19 cellular contexts compared by ENCODE assay signal in the genomic region with DNA sequence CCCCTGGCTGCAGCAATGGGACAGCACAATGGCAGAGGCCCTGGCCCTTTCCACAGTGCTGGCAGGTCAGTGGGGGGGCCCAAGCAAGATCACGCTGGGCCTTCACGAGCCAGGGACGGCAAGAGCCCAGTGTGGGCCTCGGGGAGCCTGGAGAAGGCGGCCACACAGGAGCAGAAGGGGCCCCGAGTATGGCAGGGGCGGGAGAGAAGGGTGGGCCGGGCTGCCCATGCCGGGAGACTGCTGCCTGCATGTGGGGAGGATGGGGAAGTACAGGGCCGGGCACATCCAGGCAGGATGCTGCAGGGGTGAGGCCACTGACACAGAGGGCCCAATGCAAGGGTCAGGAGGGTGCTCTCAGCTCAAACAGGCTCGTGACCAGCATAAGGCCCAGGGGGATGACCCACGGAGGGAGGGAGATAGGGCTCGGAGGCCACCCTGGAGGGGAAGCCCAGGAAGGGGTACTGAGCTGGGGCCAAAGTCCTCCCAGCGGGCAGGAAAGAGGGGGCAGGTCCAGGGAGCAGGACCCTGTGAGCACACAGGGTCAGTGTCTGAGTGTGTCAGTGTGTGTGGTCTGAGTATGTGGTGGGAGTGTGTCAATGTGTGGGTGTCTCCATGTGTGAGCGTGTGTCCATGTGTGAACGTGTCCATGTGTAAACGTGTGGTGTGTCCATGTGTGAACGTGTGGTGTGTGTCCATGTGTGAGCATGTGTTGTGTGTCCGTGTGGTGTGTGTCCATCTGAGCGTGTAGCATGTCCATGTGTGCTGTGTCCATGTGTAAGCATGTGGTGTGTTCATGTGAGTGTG. TPM values are rescaled to one million over a fixed set of nuclear protein-coding genes. Genes with fewer than 3 reads are reported as not detected.
DNase-seq lines count a peak whose midpoint lies in the region; ATAC-seq and TF ChIP-seq lines count a peak whose summit lies in the region.
"Had no signal": no experiment of that assay in that cellular context is flagged by ENCODE, and none has a peak within 500 bp of the region (broad histone marks: within the 10 kb centered on the region; RNA-seq: fewer than 3 reads in every experiment).

No MANE protein-coding gene starts in this region.

- H3K4ac ChIP-seq in neuronal stem cell (ENCODE audit: low read length) = no peak overlapping the region

- TF ChIP-seq CTCF in upper lobe of right lung (IDR thresholded peaks at IDR 0.05) = no peak

- no peak overlapping the region for H3K9ac ChIP-seq in neuronal stem cell (ENCODE audit: low read depth, low read length, poor library complexity)
- H3K9ac ChIP-seq: BLaER1 treated with 17β-estradiol and CSF1 and Interleukin-3, amounts not matched to agents 10 nM and 100 nM had no signal

- H2BK12ac ChIP-seq in neuronal stem cell (ENCODE audit: low read length) = no peak overlapping the region

- H3K36me3 ChIP-seq in neuronal stem cell (replicated peaks in 1 of 2; ENCODE audit: control insufficient read depth in 2 of 2, insufficient read depth in 2 of 2, low read length in 2 of 2) (peaks cover 26 to 38% of the 10 kb centered on the region in 2 donors), upper lobe of right lung (peaks cover 6% of the 10 kb centered on the region)

- DNase-seq in activated effector memory CD4-positive, alpha-beta T cell treated with anti-CD3 and anti-CD28 coated beads, Interleukin-2, amount 50 U/mL, for 16 hours = peak; percentile 50
- DNase-seq in activated effector memory CD4-positive, alpha-beta T cell treated with Interleukin-2 at 50 U/mL for 16 hours = no peak
- DNase-seq in left ventricle myocardium superior (peak; percentile 22), neuronal stem cell (ENCODE audit: low spot score) (no peak), upper lobe of right lung (peak; percentile 68), HuH-7.5 (ENCODE audit: low spot score) (no peak), kidney tubule cell (ENCODE audit: low spot score) (no peak)
- no peak for DNase-seq in stimulated activated naive CD8-positive, alpha-beta T cell treated with anti-CD3 and anti-CD28 coated beads, Interleukin-15, Interleukin-2, amounts not matched to agents 100 U/mL and 50 U/mL, for 24 hours
- DNase-seq: DMS 273 treated with DMSO at 0.1 percent for 48 hours; effector CD4-positive, alpha-beta T cell; esophagus squamous epithelium; H7; NCI-H1417 treated with DMSO at 0.1 percent for 48 hours; NCI-H2227 treated with DMSO at 0.1 percent for 48 hours; stimulated activated CD4-positive, alpha-beta T cell treated with anti-CD3 and anti-CD28 coated beads, Interleukin-4, amount 100 ng/mL, for 4 hours; stimulated activated CD8-positive, alpha-beta memory T cell treated with anti-CD3 and anti-CD28 coated beads, Interleukin-4, amount 100 ng/mL, for 48 hours; testis had no signal

- no CpG with 5 or more reads among the region's 20 CpGs for WGBS in neuronal stem cell (ENCODE audit: extremely low coverage in 2 of 2, insufficient read length in 2 of 2, insufficient replicate concordance in 1 of 2), 2 donors

- H2AK5ac ChIP-seq in neuronal stem cell (ENCODE audit: low read depth, low read length) = no peak overlapping the region

- no peak overlapping the region for H4K8ac ChIP-seq in neuronal stem cell (ENCODE audit: low read depth, low read length)

- no peak overlapping the region for H2BK120ac ChIP-seq in neuronal stem cell (ENCODE audit: low read depth, low read length)

- intact Hi-C loops in left ventricle myocardium superior (cut with micrococcal nuclease) (no loop called here), upper lobe of right lung (cut with DNase I) (no loop called here)

- H3K4me3 ChIP-seq in neuronal stem cell (ENCODE audit: low read length in 2 of 2) (peak overlapping the region in 1 of 2 donors; percentile 60), upper lobe of right lung (no peak overlapping the region)
- H3K4me3 ChIP-seq: A549; BLaER1 treated with 17β-estradiol and CSF1 and Interleukin-3, amounts not matched to agents 10 nM and 100 nM; esophagus squamous epithelium; testis had no signal

- ATAC-seq in left ventricle myocardium superior (no peak), upper lobe of right lung (peak; percentile 23)
- no peak for ATAC-seq in stimulated activated naive CD8-positive, alpha-beta T cell treated with anti-CD3 and anti-CD28 coated beads, Interleukin-15, Interleukin-2, amounts not matched to agents 100 U/mL and 50 U/mL, for 24 hours
- ATAC-seq: A549 had no signal

- no peak overlapping the region for H4K91ac ChIP-seq in neuronal stem cell (ENCODE audit: low read depth, low read length, poor library complexity)

- H2AFZ ChIP-seq in neuronal stem cell (ENCODE audit: low read length) = no peak overlapping the region

- peaks cover 24% of the 10 kb centered on the region for H3K79me1 ChIP-seq in neuronal stem cell (ENCODE audit: low read depth, low read length)

- no peak overlapping the region for H3K14ac ChIP-seq in neuronal stem cell (ENCODE audit: low read length)

- no peak overlapping the region for H2BK15ac ChIP-seq in neuronal stem cell (ENCODE audit: low read length)

- H3K27me3 ChIP-seq in neuronal stem cell (ENCODE audit: control insufficient read depth in 3 of 3, insufficient read depth in 3 of 3, low read depth in 1 of 3, low read length in 3 of 3) (peaks cover 0 to 3% (median 0%) of the 10 kb centered on the region in 3 experiments), upper lobe of right lung (no peaks in the 10 kb centered on the region)
- H3K27me3 ChIP-seq: BLaER1 treated with 17β-estradiol and CSF1 and Interleukin-3, amounts not matched to agents 10 nM and 100 nM; esophagus squamous epithelium; testis had no signal

- peak overlapping the region; percentile 81 for H3K23ac ChIP-seq in neuronal stem cell (ENCODE audit: low read depth, low read length, poor library complexity)

- peaks cover 0 to 1% of the 10 kb centered on the region in 2 donors for H3K4me1 ChIP-seq in neuronal stem cell (ENCODE audit: control insufficient read depth in 2 of 2, insufficient read depth in 1 of 2, low read depth in 1 of 2, low read length in 2 of 2)
- peaks cover 8% of the 10 kb centered on the region for H3K4me1 ChIP-seq in upper lobe of right lung
- H3K4me1 ChIP-seq: A549 had no signal

- H3K9me3 ChIP-seq in neuronal stem cell (replicated peaks in 1 of 2; ENCODE audit: control insufficient read depth in 2 of 2, insufficient read depth in 1 of 2, low read depth in 1 of 2, low read length in 2 of 2) (peaks cover 0 to 12% of the 10 kb centered on the region in 2 donors), upper lobe of right lung (no peaks in the 10 kb centered on the region)
- H3K9me3 ChIP-seq: A549, esophagus squamous epithelium, testis had no signal

- no peak overlapping the region for H3K4me2 ChIP-seq in neuronal stem cell (ENCODE audit: insufficient read depth, low read length, poor library complexity, severe bottlenecking)
- H3K4me2 ChIP-seq: A549; BLaER1 treated with 17β-estradiol and CSF1 and Interleukin-3, amounts not matched to agents 10 nM and 100 nM had no signal

- peak overlapping the region; percentile 48 for H3K18ac ChIP-seq in neuronal stem cell (ENCODE audit: low read length)

- no peak overlapping the region for H2BK5ac ChIP-seq in neuronal stem cell (ENCODE audit: low read length)

- H3K27ac ChIP-seq in neuronal stem cell (replicated peaks; ENCODE audit: low read length) (no peak overlapping the region), upper lobe of right lung (no peak overlapping the region)
- H3K27ac ChIP-seq: A549; BLaER1 treated with 17β-estradiol and CSF1 and Interleukin-3, amounts not matched to agents 10 nM and 100 nM; esophagus squamous epithelium; testis had no signal

RNA-seq across cellular contexts. Expression of a gene that starts 13.1 kb away (rescaled TPM):
- total RNA-seq in left ventricle myocardium superior (7.6 TPM), upper lobe of right lung (39.3 TPM)
- 16.6 TPM for polyA plus RNA-seq in neuronal stem cell (2013, experiment 1 of 2)
- 16.2 TPM for polyA plus RNA-seq in neuronal stem cell (2013, experiment 2 of 2)

Comparison
In these comparisons a context has a peak if more than half of its experiments do, and no peak if none do; other contexts are left out.
1. DNase-seq: peak in activated effector memory CD4-positive, alpha-beta T cell treated with anti-CD3 and anti-CD28 coated beads, Interleukin-2, amount 50 U/mL, for 16 hours (single experiment), left ventricle myocardium superior (single experiment) and upper lobe of right lung (single experiment); none in activated effector memory CD4-positive, alpha-beta T cell treated with Interleukin-2 at 50 U/mL for 16 hours (single experiment), neuronal stem cell (single experiment), HuH-7.5 (single experiment), kidney tubule cell (single experiment) and stimulated activated naive CD8-positive, alpha-beta T cell treated with anti-CD3 and anti-CD28 coated beads, Interleukin-15, Interleukin-2, amounts not matched to agents 100 U/mL and 50 U/mL, for 24 hours (single experiment).